Comparison of ENCODE assay signal across 8 cellular contexts in genomic region chr1:22053861-22054770, GRCh38. TPM values are rescaled to one million over a fixed set of nuclear protein-coding genes. Genes with fewer than 3 reads are reported as not detected.
A peak's percentile ranks its signal among the peaks of the same experiment; 100 is the strongest.
DNase-seq lines count a peak whose midpoint lies in the region; ATAC-seq and TF ChIP-seq lines count a peak whose summit lies in the region.

No MANE protein-coding gene starts in this region.

- TF ChIP-seq CTCF in BE2C (IDR thresholded peaks at IDR 0.05; ENCODE audit: low read depth, low read length) (no peak), breast epithelium (IDR thresholded peaks at IDR 0.05) (no peak)

- H3K27me3 ChIP-seq in BE2C (no peaks in the 10 kb centered on the region), MG63 (no peaks in the 10 kb centered on the region), breast epithelium (no peaks in the 10 kb centered on the region), mucosa of stomach (ENCODE audit: control insufficient read depth, insufficient read depth, low read length) (no peaks in the 10 kb centered on the region)

- intact Hi-C loops in breast epithelium (cut with DNase I; ENCODE audit: low total_unique reads), result no loop called here

- H3K4me3 ChIP-seq in BE2C (ENCODE audit: low read depth, low read length), result peak overlapping the region; percentile 64
- peak overlapping the region; percentile 90 for H3K4me3 ChIP-seq in MG63
- peak overlapping the region; percentile 95 to 98 (median 96) for H3K4me3 ChIP-seq in breast epithelium
- peak overlapping the region; percentile 17 for H3K4me3 ChIP-seq in mucosa of stomach (ENCODE audit: low read length)

- H3K36me3 ChIP-seq in BE2C (no peaks in the 10 kb centered on the region), MG63 (peaks cover 42% of the 10 kb centered on the region), breast epithelium (no peaks in the 10 kb centered on the region), mucosa of stomach (ENCODE audit: control insufficient read depth, insufficient read depth, low read length) (no peaks in the 10 kb centered on the region)

- peak overlapping the region; percentile 94 for H3K9ac ChIP-seq in mucosa of stomach (ENCODE audit: low read length)

- no peak for TF ChIP-seq POLR2A in breast epithelium (IDR thresholded peaks at IDR 0.05)

- H3K9me3 ChIP-seq in BE2C (no peaks in the 10 kb centered on the region), MG63 (no peaks in the 10 kb centered on the region), breast epithelium (no peaks in the 10 kb centered on the region), mucosa of stomach (ENCODE audit: control insufficient read depth, low read length) (no peaks in the 10 kb centered on the region)

- H3K4me1 ChIP-seq in BE2C (no peaks in the 10 kb centered on the region), breast epithelium (peaks cover 0 to 8% of the 10 kb centered on the region in 2 donors), mucosa of stomach (ENCODE audit: control insufficient read depth, insufficient read depth, low read length) (peaks cover 25% of the 10 kb centered on the region)

- H3K27ac ChIP-seq in breast epithelium, result peak overlapping the region; percentile 100

- ATAC-seq in GM19035 (IDR thresholded peaks at IDR 0.05; ENCODE audit: unreplicated experiment), result no peak
- no peak for ATAC-seq in GM18502 (IDR thresholded peaks at IDR 0.05; ENCODE audit: poor library complexity, unreplicated experiment)

- DNase-seq in BE2C (no peak), MG63 (no peak), breast epithelium (ENCODE audit: low spot score in 2 of 2) (no peak), COLO668 (lab: John Stamatoyannopoulos, UW; ENCODE audit: unreplicated experiment) (no peak)
- DNase-seq in stimulated activated CD4-positive, alpha-beta T cell treated with anti-CD3 and anti-CD28 coated beads, Interleukin-4, amount 100 ng/mL, for 4 hours, result no peak

RNA-seq across cellular contexts. Expression of gene CDC42, which starts 1.6 kb away (rescaled TPM):
- 79.7 TPM for polyA plus RNA-seq in BE2C (2012; ENCODE audit: insufficient read depth, insufficient read length, low read depth)
- 317 and 378 TPM in 2 replicates for total RNA-seq in MG63 (2014; rRNA removed; shearing (Covaris generic); ENCODE audit: low replicate concordance)
- 100 to 1,000 TPM; 192 to 255 (median 213) TPM for total RNA-seq in breast epithelium

RNA-seq across cellular contexts. Expression of gene CELA3A, which starts 52.7 kb away (rescaled TPM):
- not detected for polyA plus RNA-seq in BE2C (2012; ENCODE audit: insufficient read depth, insufficient read length, low read depth)
- total RNA-seq in MG63 (2014; rRNA removed; shearing (Covaris generic); ENCODE audit: low replicate concordance), result not detected in 2 replicates
- total RNA-seq in breast epithelium, result not detected

Comparison
In these comparisons a context has a peak if more than half of its experiments do, and no peak if none do; other contexts are left out.
1. H3K4me3 ChIP-seq: peak in every context shown above with its lines; median percentile 96 in breast epithelium; 90 in MG63; 64 in BE2C; 17 in mucosa of stomach.